Comparison of ENCODE assay signal across 16 cellular contexts in genomic region chr1:159315381-159315780, GRCh38. TPM values are rescaled to one million over a fixed set of nuclear protein-coding genes. Genes with fewer than 3 reads are reported as not detected.
"Had no signal": no experiment of that assay in that cellular context is flagged by ENCODE, and none has a peak within 500 bp of the region (broad histone marks: within the 10 kb centered on the region; RNA-seq: fewer than 3 reads in every experiment).

No MANE protein-coding gene starts in this region.

- DNase-seq: activated CD4-positive, alpha-beta T cell treated with anti-CD3 and anti-CD28 coated beads for 4 hours; activated CD8-positive, alpha-beta memory T cell treated with anti-CD3 and anti-CD28 coated beads, Interleukin-2, amount 50 U/mL, for 48 hours; activated CD8-positive, alpha-beta T cell treated with anti-CD3 and anti-CD28 coated beads, Interleukin-2, amount 10 ng/mL, durations not matched to agents 7 days and 5 days; activated naive CD4-positive, alpha-beta T cell; activated naive CD8-positive, alpha-beta T cell treated with anti-CD3 and anti-CD28 coated beads, Interleukin-2, amount 50 U/mL, for 24 hours; midbrain; naive B cell; right cardiac atrium; small intestine; transverse colon; WERI-Rb-1 had no signal

- H3K27me3 Mint-ChIP-seq: progenitor cell of endocrine pancreas had no signal

- H3K27me3 ChIP-seq: esophagus muscularis mucosa, transverse colon had no signal

- H3K4me3 ChIP-seq: esophagus muscularis mucosa, transverse colon had no signal

- H3K27ac Mint-ChIP-seq: activated CD8-positive, alpha-beta T cell treated with anti-CD3 and anti-CD28 coated beads, Interleukin-2, amount 10 ng/mL, durations not matched to agents 7 days and 5 days; activated naive CD8-positive, alpha-beta T cell treated with anti-CD3 and anti-CD28 coated beads, Interleukin-2, amount 50 U/mL, for 24 hours; naive B cell; progenitor cell of endocrine pancreas; stimulated activated effector memory CD8-positive, alpha-beta T cell treated with anti-CD3 and anti-CD28 coated beads, Interleukin-12 subunit alpha, Interleukin-12 subunit beta, amount 100 ng/mL, for 72 hours had no signal

- H3K4me1 Mint-ChIP-seq: activated naive CD8-positive, alpha-beta T cell treated with anti-CD3 and anti-CD28 coated beads, Interleukin-2, amount 50 U/mL, for 24 hours; stimulated activated effector memory CD8-positive, alpha-beta T cell treated with anti-CD3 and anti-CD28 coated beads, Interleukin-12 subunit alpha, Interleukin-12 subunit beta, amount 100 ng/mL, for 72 hours had no signal

- H3K27ac ChIP-seq: esophagus muscularis mucosa, transverse colon, WERI-Rb-1 had no signal

- H3K9me3 Mint-ChIP-seq: activated naive CD8-positive, alpha-beta T cell treated with anti-CD3 and anti-CD28 coated beads, Interleukin-2, amount 50 U/mL, for 24 hours; stimulated activated effector memory CD8-positive, alpha-beta T cell treated with anti-CD3 and anti-CD28 coated beads, Interleukin-12 subunit alpha, Interleukin-12 subunit beta, amount 100 ng/mL, for 72 hours had no signal

- ATAC-seq: activated CD8-positive, alpha-beta T cell treated with anti-CD3 and anti-CD28 coated beads, Interleukin-2, amount 10 ng/mL, durations not matched to agents 7 days and 5 days; activated naive CD8-positive, alpha-beta T cell treated with anti-CD3 and anti-CD28 coated beads, Interleukin-2, amount 50 U/mL, for 24 hours; right cardiac atrium; stimulated activated effector memory CD8-positive, alpha-beta T cell treated with anti-CD3 and anti-CD28 coated beads, Interleukin-12 subunit alpha, Interleukin-12 subunit beta, amount 100 ng/mL, for 72 hours had no signal

- H3K36me3 ChIP-seq: esophagus muscularis mucosa, transverse colon, WERI-Rb-1 had no signal

- H3K4me1 ChIP-seq: esophagus muscularis mucosa, transverse colon had no signal

- H3K9me3 ChIP-seq: esophagus muscularis mucosa, transverse colon had no signal

- H3K4me3 Mint-ChIP-seq: activated CD8-positive, alpha-beta T cell treated with anti-CD3 and anti-CD28 coated beads, Interleukin-2, amount 10 ng/mL, durations not matched to agents 7 days and 5 days; activated naive CD8-positive, alpha-beta T cell treated with anti-CD3 and anti-CD28 coated beads, Interleukin-2, amount 50 U/mL, for 24 hours; naive B cell; stimulated activated effector memory CD8-positive, alpha-beta T cell treated with anti-CD3 and anti-CD28 coated beads, Interleukin-12 subunit alpha, Interleukin-12 subunit beta, amount 100 ng/mL, for 72 hours had no signal

- H3K36me3 Mint-ChIP-seq: stimulated activated effector memory CD8-positive, alpha-beta T cell treated with anti-CD3 and anti-CD28 coated beads, Interleukin-12 subunit alpha, Interleukin-12 subunit beta, amount 100 ng/mL, for 72 hours had no signal

RNA-seq across cellular contexts. Expression of gene FCER1A, which starts 13.2 kb away (rescaled TPM):
- total RNA-seq: activated CD8-positive, alpha-beta T cell treated with anti-CD3 and anti-CD28 coated beads, Interleukin-2, amount 10 ng/mL, durations not matched to agents 7 days and 5 days; astrocyte; fibroblast of villous mesenchyme; progenitor cell of endocrine pancreas had no signal
